ENCODE assay signal across 27 cellular contexts in the genomic region with DNA sequence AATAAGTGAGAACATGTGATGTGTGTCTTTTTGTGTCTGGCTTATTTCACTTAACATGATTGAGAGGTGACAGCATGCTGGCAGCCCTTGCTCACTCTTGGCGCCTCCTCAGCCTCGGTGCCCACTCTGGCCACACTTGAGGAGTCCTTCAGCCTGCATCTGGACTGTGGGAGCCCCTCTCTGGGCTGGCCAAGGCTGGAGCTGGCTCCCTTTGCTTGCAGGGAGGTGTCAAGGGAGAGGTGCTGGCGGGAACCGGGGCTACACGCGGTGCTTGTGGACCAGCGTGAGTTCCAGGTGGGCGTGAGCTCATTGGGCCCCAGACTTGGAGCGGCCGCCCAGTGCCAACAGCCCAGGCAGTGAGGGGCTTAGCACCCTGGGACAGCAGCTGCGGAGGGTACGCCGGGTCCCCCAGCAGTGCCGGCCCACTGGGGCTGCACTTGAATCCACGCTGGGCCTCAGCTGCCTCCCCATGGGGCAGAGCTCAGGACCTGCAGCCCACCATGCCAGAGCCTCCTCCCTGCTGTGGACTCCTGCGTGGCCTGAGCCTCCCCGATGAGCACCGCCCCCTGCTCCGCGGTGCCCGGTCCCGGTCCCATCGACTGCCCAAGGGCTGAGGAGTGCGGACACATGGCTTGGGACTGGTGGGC.
"Had no signal": no experiment of that assay in that cellular context is flagged by ENCODE, and none has a peak within 500 bp of the region (broad histone marks: within the 10 kb centered on the region; RNA-seq: fewer than 3 reads in every experiment).

No MANE protein-coding gene starts in this region.

- H3K4me1 ChIP-seq: ascending aorta, breast epithelium had no signal

- H3K36me3 ChIP-seq: ascending aorta, breast epithelium, cardiac muscle cell had no signal

- DNase-seq: activated CD4-positive, alpha-beta memory T cell treated with anti-CD3 and anti-CD28 coated beads, Interleukin-2, amount 10 ng/mL, durations not matched to agents 7 days and 5 days; activated CD4-positive, alpha-beta T cell treated with anti-CD3 and anti-CD28 coated beads for 1 hour; activated CD4-positive, alpha-beta T cell treated with anti-CD3 and anti-CD28 coated beads for 4 hours; activated CD4-positive, alpha-beta T cell treated with anti-CD3 and anti-CD28 coated beads, Interleukin-2, amount 10 ng/mL, durations not matched to agents 7 days and 5 days; activated CD4-positive, alpha-beta T cell treated with anti-CD3 and anti-CD28 coated beads, Interleukin-2, amount 50 U/mL, for 4 hours; activated CD8-positive, alpha-beta memory T cell treated with anti-CD3 and anti-CD28 coated beads, Interleukin-2, amount 50 U/mL, for 48 hours; activated effector memory CD4-positive, alpha-beta T cell treated with Interleukin-2 at 50 U/mL for 16 hours; activated naive CD4-positive, alpha-beta T cell; activated naive CD4-positive, alpha-beta T cell treated with anti-CD3 and anti-CD28 coated beads, Interleukin-2, amount 10 ng/mL, durations not matched to agents 7 days and 5 days; activated naive CD8-positive, alpha-beta T cell treated with anti-CD3 and anti-CD28 coated beads, Interleukin-2, amount 10 ng/mL, durations not matched to agents 7 days and 5 days; activated T-cell treated with anti-CD3 and anti-CD28 coated beads for 4 hours; activated T-cell treated with anti-CD3 and anti-CD28 coated beads, Interleukin-2, amount 50 U/mL, for 24 hours; activated T-cell treated with anti-CD3 and anti-CD28 coated beads, Interleukin-2, amount 50 U/mL, for 72 hours; central memory CD4-positive, alpha-beta T cell; cerebellar nuclear complex; dorsolateral prefrontal cortex; effector memory CD4-positive, alpha-beta T cell; endodermal cell; foreskin fibroblast; T-helper 2 cell had no signal

- H3K27me3 ChIP-seq: ascending aorta, breast epithelium, cardiac muscle cell, dorsolateral prefrontal cortex had no signal

- H3K27ac ChIP-seq: ascending aorta, breast epithelium, cardiac muscle cell, coronary artery, dorsolateral prefrontal cortex had no signal

- ATAC-seq: activated naive CD4-positive, alpha-beta T cell treated with anti-CD3 and anti-CD28 coated beads, Interleukin-2, amount 50 U/mL, for 72 hours; activated T-cell treated with anti-CD3 and anti-CD28 coated beads, Interleukin-2, amount 50 U/mL, for 72 hours; esophagus mucosa; WTC11 had no signal

- H3K9me3 ChIP-seq: ascending aorta had no signal

- H3K4me3 ChIP-seq: ascending aorta, breast epithelium, cardiac muscle cell, coronary artery, dorsolateral prefrontal cortex had no signal
